In the genomic region with DNA sequence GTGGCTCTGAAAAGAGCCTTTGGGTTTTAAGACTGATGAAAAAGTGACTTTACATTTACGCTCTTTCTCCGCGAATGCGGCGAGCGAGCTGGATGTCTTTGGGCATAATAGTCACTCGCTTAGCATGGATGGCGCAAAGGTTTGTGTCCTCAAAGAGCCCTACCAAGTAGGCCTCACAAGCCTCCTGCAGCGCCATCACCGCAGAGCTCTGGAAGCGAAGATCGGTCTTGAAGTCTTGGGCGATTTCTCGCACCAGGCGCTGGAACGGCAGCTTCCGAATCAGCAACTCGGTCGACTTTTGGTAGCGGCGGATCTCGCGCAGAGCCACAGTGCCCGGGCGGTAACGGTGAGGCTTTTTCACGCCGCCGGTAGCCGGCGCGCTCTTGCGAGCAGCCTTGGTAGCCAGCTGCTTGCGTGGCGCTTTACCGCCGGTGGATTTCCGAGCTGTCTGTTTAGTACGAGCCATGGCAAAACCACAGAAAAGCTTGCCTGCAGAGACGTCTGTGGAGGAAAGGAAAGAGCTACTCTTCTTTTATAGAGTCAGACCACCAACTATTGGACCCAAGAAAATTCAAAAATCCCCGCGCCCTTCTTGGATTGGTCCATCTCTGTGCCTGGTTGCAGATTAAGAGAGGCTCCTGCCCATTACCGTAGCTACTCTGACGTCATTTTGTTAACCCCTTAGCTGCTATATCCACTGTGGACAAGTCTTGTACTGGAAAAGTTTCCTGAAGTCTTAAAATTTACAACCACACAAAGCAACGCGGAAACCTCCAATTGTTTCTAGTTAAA, we compare ENCODE assay signal across 1 cellular context.
TF ChIP-seq lines count a peak whose summit lies in the region.

No MANE protein-coding gene starts in this region.

TF ChIP-seq in GM12878, 131 proteins besides CTCF, POLR2A, EP300 and RAD21 (continued from another document and continues in another):
- TF ChIP-seq, protein P1, sequence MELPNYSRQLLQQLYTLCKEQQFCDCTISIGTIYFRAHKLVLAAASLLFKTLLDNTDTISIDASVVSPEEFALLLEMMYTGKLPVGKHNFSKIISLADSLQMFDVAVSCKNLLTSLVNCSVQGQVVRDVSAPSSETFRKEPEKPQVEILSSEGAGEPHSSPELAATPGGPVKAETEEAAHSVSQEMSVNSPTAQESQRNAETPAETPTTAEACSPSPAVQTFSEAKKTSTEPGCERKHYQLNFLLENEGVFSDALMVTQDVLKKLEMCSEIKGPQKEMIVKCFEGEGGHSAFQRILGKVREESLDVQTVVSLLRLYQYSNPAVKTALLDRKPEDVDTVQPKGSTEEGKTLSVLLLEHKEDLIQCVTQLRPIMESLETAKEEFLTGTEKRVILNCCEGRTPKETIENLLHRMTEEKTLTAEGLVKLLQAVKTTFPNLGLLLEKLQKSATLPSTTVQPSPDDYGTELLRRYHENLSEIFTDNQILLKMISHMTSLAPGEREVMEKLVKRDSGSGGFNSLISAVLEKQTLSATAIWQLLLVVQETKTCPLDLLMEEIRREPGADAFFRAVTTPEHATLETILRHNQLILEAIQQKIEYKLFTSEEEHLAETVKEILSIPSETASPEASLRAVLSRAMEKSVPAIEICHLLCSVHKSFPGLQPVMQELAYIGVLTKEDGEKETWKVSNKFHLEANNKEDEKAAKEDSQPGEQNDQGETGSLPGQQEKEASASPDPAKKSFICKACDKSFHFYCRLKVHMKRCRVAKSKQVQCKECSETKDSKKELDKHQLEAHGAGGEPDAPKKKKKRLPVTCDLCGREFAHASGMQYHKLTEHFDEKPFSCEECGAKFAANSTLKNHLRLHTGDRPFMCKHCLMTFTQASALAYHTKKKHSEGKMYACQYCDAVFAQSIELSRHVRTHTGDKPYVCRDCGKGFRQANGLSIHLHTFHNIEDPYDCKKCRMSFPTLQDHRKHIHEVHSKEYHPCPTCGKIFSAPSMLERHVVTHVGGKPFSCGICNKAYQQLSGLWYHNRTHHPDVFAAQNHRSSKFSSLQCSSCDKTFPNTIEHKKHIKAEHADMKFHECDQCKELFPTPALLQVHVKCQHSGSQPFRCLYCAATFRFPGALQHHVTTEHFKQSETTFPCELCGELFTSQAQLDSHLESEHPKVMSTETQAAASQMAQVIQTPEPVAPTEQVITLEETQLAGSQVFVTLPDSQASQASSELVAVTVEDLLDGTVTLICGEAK (IDR thresholded peaks at IDR 0.05; ENCODE audit: borderline replicate concordance), result peak; percentile 61; the same call in 1 of the 2 replicates
- TF ChIP-seq, protein P2, sequence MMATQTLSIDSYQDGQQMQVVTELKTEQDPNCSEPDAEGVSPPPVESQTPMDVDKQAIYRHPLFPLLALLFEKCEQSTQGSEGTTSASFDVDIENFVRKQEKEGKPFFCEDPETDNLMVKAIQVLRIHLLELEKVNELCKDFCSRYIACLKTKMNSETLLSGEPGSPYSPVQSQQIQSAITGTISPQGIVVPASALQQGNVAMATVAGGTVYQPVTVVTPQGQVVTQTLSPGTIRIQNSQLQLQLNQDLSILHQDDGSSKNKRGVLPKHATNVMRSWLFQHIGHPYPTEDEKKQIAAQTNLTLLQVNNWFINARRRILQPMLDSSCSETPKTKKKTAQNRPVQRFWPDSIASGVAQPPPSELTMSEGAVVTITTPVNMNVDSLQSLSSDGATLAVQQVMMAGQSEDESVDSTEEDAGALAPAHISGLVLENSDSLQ (IDR thresholded peaks at IDR 0.05), result peak; percentile 83
- no peak for TF ChIP-seq ZNF217 (IDR thresholded peaks at IDR 0.05)
- peak; percentile 99 for TF ChIP-seq SIN3A (IDR thresholded peaks at IDR 0.05; ENCODE audit: low read depth, low read length)
- no peak for TF ChIP-seq SPI1 (IDR thresholded peaks at IDR 0.05; ENCODE audit: borderline replicate concordance, insufficient read depth, low read depth, low read length)
- TF ChIP-seq HDAC2 (IDR thresholded peaks at IDR 0.05), result peak; percentile 79; the same call in 1 of the 2 replicates
- TF ChIP-seq POU2F2 (IDR thresholded peaks at IDR 0.05; ENCODE audit: borderline replicate concordance, low read depth, low read length), result peak; percentile 97
- TF ChIP-seq, protein P3, sequence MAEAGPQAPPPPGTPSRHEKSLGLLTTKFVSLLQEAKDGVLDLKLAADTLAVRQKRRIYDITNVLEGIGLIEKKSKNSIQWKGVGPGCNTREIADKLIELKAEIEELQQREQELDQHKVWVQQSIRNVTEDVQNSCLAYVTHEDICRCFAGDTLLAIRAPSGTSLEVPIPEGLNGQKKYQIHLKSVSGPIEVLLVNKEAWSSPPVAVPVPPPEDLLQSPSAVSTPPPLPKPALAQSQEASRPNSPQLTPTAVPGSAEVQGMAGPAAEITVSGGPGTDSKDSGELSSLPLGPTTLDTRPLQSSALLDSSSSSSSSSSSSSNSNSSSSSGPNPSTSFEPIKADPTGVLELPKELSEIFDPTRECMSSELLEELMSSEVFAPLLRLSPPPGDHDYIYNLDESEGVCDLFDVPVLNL (IDR thresholded peaks at IDR 0.05; ENCODE audit: low read depth, low read length), result peak; percentile 100
- TF ChIP-seq ZNF384 (IDR thresholded peaks at IDR 0.05; ENCODE audit: borderline replicate concordance, low read depth, low read length), result no peak
- TF ChIP-seq, protein P4, sequence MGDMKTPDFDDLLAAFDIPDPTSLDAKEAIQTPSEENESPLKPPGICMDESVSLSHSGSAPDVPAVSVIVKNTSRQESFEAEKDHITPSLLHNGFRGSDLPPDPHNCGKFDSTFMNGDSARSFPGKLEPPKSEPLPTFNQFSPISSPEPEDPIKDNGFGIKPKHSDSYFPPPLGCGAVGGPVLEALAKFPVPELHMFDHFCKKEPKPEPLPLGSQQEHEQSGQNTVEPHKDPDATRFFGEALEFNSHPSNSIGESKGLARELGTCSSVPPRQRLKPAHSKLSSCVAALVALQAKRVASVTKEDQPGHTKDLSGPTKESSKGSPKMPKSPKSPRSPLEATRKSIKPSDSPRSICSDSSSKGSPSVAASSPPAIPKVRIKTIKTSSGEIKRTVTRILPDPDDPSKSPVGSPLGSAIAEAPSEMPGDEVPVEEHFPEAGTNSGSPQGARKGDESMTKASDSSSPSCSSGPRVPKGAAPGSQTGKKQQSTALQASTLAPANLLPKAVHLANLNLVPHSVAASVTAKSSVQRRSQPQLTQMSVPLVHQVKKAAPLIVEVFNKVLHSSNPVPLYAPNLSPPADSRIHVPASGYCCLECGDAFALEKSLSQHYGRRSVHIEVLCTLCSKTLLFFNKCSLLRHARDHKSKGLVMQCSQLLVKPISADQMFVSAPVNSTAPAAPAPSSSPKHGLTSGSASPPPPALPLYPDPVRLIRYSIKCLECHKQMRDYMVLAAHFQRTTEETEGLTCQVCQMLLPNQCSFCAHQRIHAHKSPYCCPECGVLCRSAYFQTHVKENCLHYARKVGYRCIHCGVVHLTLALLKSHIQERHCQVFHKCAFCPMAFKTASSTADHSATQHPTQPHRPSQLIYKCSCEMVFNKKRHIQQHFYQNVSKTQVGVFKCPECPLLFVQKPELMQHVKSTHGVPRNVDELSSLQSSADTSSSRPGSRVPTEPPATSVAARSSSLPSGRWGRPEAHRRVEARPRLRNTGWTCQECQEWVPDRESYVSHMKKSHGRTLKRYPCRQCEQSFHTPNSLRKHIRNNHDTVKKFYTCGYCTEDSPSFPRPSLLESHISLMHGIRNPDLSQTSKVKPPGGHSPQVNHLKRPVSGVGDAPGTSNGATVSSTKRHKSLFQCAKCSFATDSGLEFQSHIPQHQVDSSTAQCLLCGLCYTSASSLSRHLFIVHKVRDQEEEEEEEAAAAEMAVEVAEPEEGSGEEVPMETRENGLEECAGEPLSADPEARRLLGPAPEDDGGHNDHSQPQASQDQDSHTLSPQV (IDR thresholded peaks at IDR 0.05), result peak; percentile 14; the same call in 1 of the 2 replicates
- TF ChIP-seq, protein P5, sequence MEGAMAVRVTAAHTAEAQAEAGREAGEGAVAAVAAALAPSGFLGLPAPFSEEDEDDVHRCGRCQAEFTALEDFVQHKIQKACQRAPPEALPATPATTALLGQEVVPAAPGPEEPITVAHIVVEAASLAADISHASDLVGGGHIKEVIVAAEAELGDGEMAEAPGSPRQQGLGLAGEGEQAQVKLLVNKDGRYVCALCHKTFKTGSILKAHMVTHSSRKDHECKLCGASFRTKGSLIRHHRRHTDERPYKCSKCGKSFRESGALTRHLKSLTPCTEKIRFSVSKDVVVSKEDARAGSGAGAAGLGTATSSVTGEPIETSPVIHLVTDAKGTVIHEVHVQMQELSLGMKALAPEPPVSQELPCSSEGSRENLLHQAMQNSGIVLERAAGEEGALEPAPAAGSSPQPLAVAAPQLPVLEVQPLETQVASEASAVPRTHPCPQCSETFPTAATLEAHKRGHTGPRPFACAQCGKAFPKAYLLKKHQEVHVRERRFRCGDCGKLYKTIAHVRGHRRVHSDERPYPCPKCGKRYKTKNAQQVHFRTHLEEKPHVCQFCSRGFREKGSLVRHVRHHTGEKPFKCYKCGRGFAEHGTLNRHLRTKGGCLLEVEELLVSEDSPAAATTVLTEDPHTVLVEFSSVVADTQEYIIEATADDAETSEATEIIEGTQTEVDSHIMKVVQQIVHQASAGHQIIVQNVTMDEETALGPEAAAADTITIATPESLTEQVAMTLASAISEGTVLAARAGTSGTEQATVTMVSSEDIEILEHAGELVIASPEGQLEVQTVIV (IDR thresholded peaks at IDR 0.05; ENCODE audit: borderline replicate concordance, partially characterized antibody), result no peak
- no peak for TF ChIP-seq SIX5 (IDR thresholded peaks at IDR 0.05; ENCODE audit: low read depth, low read length, severe bottlenecking)
- 0 out of 2 replicates have a peak, but pooled peaks have one; percentile 30 for TF ChIP-seq MTA2 (IDR thresholded peaks at IDR 0.05; ENCODE audit: low read depth)
- 0 out of 2 replicates have a peak, but pooled peaks have one; percentile 17 for TF ChIP-seq MYB (IDR thresholded peaks at IDR 0.05; ENCODE audit: borderline replicate concordance, low read depth, low read length)
- TF ChIP-seq, protein P6, sequence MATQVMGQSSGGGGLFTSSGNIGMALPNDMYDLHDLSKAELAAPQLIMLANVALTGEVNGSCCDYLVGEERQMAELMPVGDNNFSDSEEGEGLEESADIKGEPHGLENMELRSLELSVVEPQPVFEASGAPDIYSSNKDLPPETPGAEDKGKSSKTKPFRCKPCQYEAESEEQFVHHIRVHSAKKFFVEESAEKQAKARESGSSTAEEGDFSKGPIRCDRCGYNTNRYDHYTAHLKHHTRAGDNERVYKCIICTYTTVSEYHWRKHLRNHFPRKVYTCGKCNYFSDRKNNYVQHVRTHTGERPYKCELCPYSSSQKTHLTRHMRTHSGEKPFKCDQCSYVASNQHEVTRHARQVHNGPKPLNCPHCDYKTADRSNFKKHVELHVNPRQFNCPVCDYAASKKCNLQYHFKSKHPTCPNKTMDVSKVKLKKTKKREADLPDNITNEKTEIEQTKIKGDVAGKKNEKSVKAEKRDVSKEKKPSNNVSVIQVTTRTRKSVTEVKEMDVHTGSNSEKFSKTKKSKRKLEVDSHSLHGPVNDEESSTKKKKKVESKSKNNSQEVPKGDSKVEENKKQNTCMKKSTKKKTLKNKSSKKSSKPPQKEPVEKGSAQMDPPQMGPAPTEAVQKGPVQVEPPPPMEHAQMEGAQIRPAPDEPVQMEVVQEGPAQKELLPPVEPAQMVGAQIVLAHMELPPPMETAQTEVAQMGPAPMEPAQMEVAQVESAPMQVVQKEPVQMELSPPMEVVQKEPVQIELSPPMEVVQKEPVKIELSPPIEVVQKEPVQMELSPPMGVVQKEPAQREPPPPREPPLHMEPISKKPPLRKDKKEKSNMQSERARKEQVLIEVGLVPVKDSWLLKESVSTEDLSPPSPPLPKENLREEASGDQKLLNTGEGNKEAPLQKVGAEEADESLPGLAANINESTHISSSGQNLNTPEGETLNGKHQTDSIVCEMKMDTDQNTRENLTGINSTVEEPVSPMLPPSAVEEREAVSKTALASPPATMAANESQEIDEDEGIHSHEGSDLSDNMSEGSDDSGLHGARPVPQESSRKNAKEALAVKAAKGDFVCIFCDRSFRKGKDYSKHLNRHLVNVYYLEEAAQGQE (IDR thresholded peaks at IDR 0.05; ENCODE audit: low read depth, low read length), result no peak
- TF ChIP-seq, protein P7, sequence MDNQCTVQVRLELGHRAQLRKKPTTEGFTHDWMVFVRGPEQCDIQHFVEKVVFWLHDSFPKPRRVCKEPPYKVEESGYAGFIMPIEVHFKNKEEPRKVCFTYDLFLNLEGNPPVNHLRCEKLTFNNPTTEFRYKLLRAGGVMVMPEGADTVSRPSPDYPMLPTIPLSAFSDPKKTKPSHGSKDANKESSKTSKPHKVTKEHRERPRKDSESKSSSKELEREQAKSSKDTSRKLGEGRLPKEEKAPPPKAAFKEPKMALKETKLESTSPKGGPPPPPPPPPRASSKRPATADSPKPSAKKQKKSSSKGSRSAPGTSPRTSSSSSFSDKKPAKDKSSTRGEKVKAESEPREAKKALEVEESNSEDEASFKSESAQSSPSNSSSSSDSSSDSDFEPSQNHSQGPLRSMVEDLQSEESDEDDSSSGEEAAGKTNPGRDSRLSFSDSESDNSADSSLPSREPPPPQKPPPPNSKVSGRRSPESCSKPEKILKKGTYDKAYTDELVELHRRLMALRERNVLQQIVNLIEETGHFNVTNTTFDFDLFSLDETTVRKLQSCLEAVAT (IDR thresholded peaks at IDR 0.05), result peak; percentile 99
- peak; percentile 99 for TF ChIP-seq POLR2AphosphoS5 (IDR thresholded peaks at IDR 0.05; ENCODE audit: low read length)
- peak; percentile 63; the same call in 1 of the 2 replicates for TF ChIP-seq CHD2 (IDR thresholded peaks at IDR 0.05; ENCODE audit: borderline replicate concordance, low read depth, low read length)
- no peak for TF ChIP-seq STAT1 (conservative IDR thresholded peaks at IDR 0.05)
- TF ChIP-seq, protein P8, sequence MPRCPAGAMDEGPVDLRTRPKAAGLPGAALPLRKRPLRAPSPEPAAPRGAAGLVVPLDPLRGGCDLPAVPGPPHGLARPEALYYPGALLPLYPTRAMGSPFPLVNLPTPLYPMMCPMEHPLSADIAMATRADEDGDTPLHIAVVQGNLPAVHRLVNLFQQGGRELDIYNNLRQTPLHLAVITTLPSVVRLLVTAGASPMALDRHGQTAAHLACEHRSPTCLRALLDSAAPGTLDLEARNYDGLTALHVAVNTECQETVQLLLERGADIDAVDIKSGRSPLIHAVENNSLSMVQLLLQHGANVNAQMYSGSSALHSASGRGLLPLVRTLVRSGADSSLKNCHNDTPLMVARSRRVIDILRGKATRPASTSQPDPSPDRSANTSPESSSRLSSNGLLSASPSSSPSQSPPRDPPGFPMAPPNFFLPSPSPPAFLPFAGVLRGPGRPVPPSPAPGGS (IDR thresholded peaks at IDR 0.05; ENCODE audit: borderline replicate concordance, insufficient read depth, low read depth, low read length, poor library complexity, severe bottlenecking), result peak; percentile 77
- TF ChIP-seq CREM (IDR thresholded peaks at IDR 0.05; ENCODE audit: low read depth), result peak; percentile 80
- TF ChIP-seq SMAD5 (IDR thresholded peaks at IDR 0.05; ENCODE audit: low read depth), result peak; percentile 99
- no peak for TF ChIP-seq ZSCAN29 (IDR thresholded peaks at IDR 0.05)
- TF ChIP-seq GABPA (IDR thresholded peaks at IDR 0.05; ENCODE audit: low read depth), result no peak
- no peak for TF ChIP-seq WRNIP1 (IDR thresholded peaks at IDR 0.05; ENCODE audit: borderline replicate concordance, low read depth, low read length)
